Comparison of ENCODE assay signal across 30 cellular contexts in genomic region chr1:2202843-2203601, GRCh38. TPM values are rescaled to one million over a fixed set of nuclear protein-coding genes. Genes with fewer than 3 reads are reported as not detected.
DNase-seq lines count a peak whose midpoint lies in the region; ATAC-seq and TF ChIP-seq lines count a peak whose summit lies in the region.
"Had no signal": no experiment of that assay in that cellular context is flagged by ENCODE, and none has a peak within 500 bp of the region (broad histone marks: within the 10 kb centered on the region; RNA-seq: fewer than 3 reads in every experiment).

No MANE protein-coding gene starts in this region.

- peak overlapping the region; percentile 100 for H2AK5ac ChIP-seq in neuronal stem cell (ENCODE audit: low read depth, low read length)

- H2AFZ ChIP-seq in neuronal stem cell (ENCODE audit: low read length) = no peak overlapping the region
- H2AFZ ChIP-seq: PC-9 had no signal

- H3K9me3 ChIP-seq in heart right ventricle = no peaks in the 10 kb centered on the region
- H3K9me3 ChIP-seq in neuronal stem cell (replicated peaks in 1 of 2; ENCODE audit: control insufficient read depth in 2 of 2, insufficient read depth in 1 of 2, low read depth in 1 of 2, low read length in 2 of 2) = no peaks in the 10 kb centered on the region
- H3K9me3 ChIP-seq: MG63, psoas muscle, testis had no signal

- peaks cover 4% of the 10 kb centered on the region for H3K79me1 ChIP-seq in neuronal stem cell (ENCODE audit: low read depth, low read length)

- H2BK15ac ChIP-seq in neuronal stem cell (ENCODE audit: low read length) = peak overlapping the region; percentile 82

- no peak overlapping the region for H3K4ac ChIP-seq in neuronal stem cell (ENCODE audit: low read length)

- H3K4me1 Mint-ChIP-seq in immature natural killer cell (peaks cover 15 to 29% of the 10 kb centered on the region in 2 donors), type B pancreatic cell (ENCODE audit: unreplicated experiment) (peaks cover 10% of the 10 kb centered on the region)

- H3K27me3 Mint-ChIP-seq in immature natural killer cell (ENCODE audit: low read depth in 3 of 3) = peaks cover 2% of the 10 kb centered on the region in 3 donors
- H3K27me3 Mint-ChIP-seq in type B pancreatic cell = no peaks in the 10 kb centered on the region
- H3K27me3 Mint-ChIP-seq: activated CD4-positive, alpha-beta memory T cell treated with anti-CD3 and anti-CD28 coated beads for 36 hours; CD4-positive, CD25-positive, alpha-beta regulatory T cell had no signal

- no peak for TF ChIP-seq CTCF in heart right ventricle (IDR thresholded peaks at IDR 0.05)
- no peak for TF ChIP-seq CTCF in type B pancreatic cell (conservative IDR thresholded peaks at IDR 0.05)

- H3K23ac ChIP-seq in neuronal stem cell (ENCODE audit: low read depth, low read length, poor library complexity) = no peak overlapping the region

- no peak for ATAC-seq in heart right ventricle
- no peak for ATAC-seq in left ventricle myocardium superior
- ATAC-seq: psoas muscle had no signal

- H3K36me3 ChIP-seq in heart right ventricle (no peaks in the 10 kb centered on the region), neuronal stem cell (replicated peaks in 1 of 2; ENCODE audit: control insufficient read depth in 2 of 2, insufficient read depth in 2 of 2, low read length in 2 of 2) (no peaks in the 10 kb centered on the region)
- H3K36me3 ChIP-seq: brain microvascular endothelial cell, MG63 had no signal

- H3K27ac ChIP-seq in heart right ventricle = peak overlapping the region in 7 of 10 donors; percentile 5 to 96 (median 91)
- no peak overlapping the region for H3K27ac ChIP-seq in neuronal stem cell (replicated peaks; ENCODE audit: low read length)
- H3K27ac ChIP-seq: brain microvascular endothelial cell, KMS-11, PC-9 had no signal

- H3K4me1 ChIP-seq in heart right ventricle = peaks cover 37 to 75% (median 64%) of the 10 kb centered on the region in 9 donors
- peaks cover 29 to 34% of the 10 kb centered on the region in 2 donors for H3K4me1 ChIP-seq in neuronal stem cell (ENCODE audit: control insufficient read depth in 2 of 2, insufficient read depth in 1 of 2, low read depth in 1 of 2, low read length in 2 of 2)

- DNase-seq in heart right ventricle = peak; percentile 16 to 30
- DNase-seq in left ventricle myocardium superior = no peak
- no peak for DNase-seq in immature natural killer cell
- no peak for DNase-seq in neuronal stem cell (ENCODE audit: low spot score)
- DNase-seq in type B pancreatic cell (ENCODE audit: extremely low spot score, unreplicated experiment) = peak; percentile 73
- DNase-seq in 8988T = no peak
- DNase-seq in DMS114 treated with DMSO at 0.1 percent for 48 hours (lab: John Stamatoyannopoulos, UW; ENCODE audit: unreplicated experiment) = no peak
- no peak for DNase-seq in activated gamma-delta T cell treated with Interleukin-2 at 50 U/mL for 16 hours
- DNase-seq: activated CD4-positive, alpha-beta memory T cell treated with anti-CD3 and anti-CD28 coated beads for 36 hours; activated CD4-positive, alpha-beta T cell treated with anti-CD3 and anti-CD28 coated beads for 1 hour; activated CD8-positive, alpha-beta memory T cell treated with anti-CD3 and anti-CD28 coated beads, Interleukin-2, amount 50 U/mL, for 48 hours; activated naive CD4-positive, alpha-beta T cell treated with anti-CD3 and anti-CD28 coated beads, Interleukin-2, amount 50 U/mL, for 16 hours; amniotic stem cell; brain microvascular endothelial cell; CD4-positive, CD25-positive, alpha-beta regulatory T cell; GOT3; HFFc6; hypothalamus; MG63; NCI-H2029; NCI-H526; nucleus accumbens; PC-9; psoas muscle; SHP77; stimulated activated naive CD4-positive, alpha-beta T cell; T-helper 2 cell; testis had no signal

- H4K8ac ChIP-seq in neuronal stem cell (ENCODE audit: low read depth, low read length) = no peak overlapping the region

- H3K4me3 ChIP-seq in heart right ventricle = no peak overlapping the region
- no peak overlapping the region for H3K4me3 ChIP-seq in neuronal stem cell (ENCODE audit: low read length in 2 of 2)
- H3K4me3 ChIP-seq: MG63, PC-9, testis had no signal

- no peak overlapping the region for H4K91ac ChIP-seq in neuronal stem cell (ENCODE audit: low read depth, low read length, poor library complexity)

- H2BK120ac ChIP-seq in neuronal stem cell (ENCODE audit: low read depth, low read length) = no peak overlapping the region

- H3K14ac ChIP-seq in neuronal stem cell (ENCODE audit: low read length) = peak overlapping the region; percentile 31

- H3K4me2 ChIP-seq in neuronal stem cell (ENCODE audit: insufficient read depth, low read length, poor library complexity, severe bottlenecking) = no peak overlapping the region
- H3K4me2 ChIP-seq: KMS-11, PC-9 had no signal

- H2BK12ac ChIP-seq in neuronal stem cell (ENCODE audit: low read length) = peak overlapping the region; percentile 3

- H3K36me3 Mint-ChIP-seq in immature natural killer cell (no peaks in the 10 kb centered on the region), type B pancreatic cell (no peaks in the 10 kb centered on the region)
- H3K36me3 Mint-ChIP-seq: activated CD4-positive, alpha-beta memory T cell treated with anti-CD3 and anti-CD28 coated beads for 36 hours; CD4-positive, CD25-positive, alpha-beta regulatory T cell had no signal

- H3K4me3 Mint-ChIP-seq in immature natural killer cell (peak overlapping the region in 1 of 5 donors; percentile 7), type B pancreatic cell (no peak overlapping the region)
- H3K4me3 Mint-ChIP-seq: activated CD4-positive, alpha-beta memory T cell treated with anti-CD3 and anti-CD28 coated beads for 36 hours; activated T-helper 1 cell treated with anti-CD3 and anti-CD28 coated beads, Interleukin-12 subunit alpha, Interleukin-12 subunit beta, Interleukin-2, Interleukin-4 antibody, amounts not matched to agents 30 ng/mL and 10 ng/mL and 1 ng/mL, durations not matched to agents 14 hours and 24 hours and 36 hours; HFFc6 had no signal

- intact Hi-C loops in heart right ventricle (cut with DNase I) = loop anchor here in 1 of 10 donors (5.0 kb wide), 1 partner anchor 339 kb away; no protein-coding TSS in a partner anchor
- intact Hi-C loops in left ventricle myocardium superior (cut with micrococcal nuclease) = no loop called here

- H3K27me3 ChIP-seq in heart right ventricle (no peaks in the 10 kb centered on the region), neuronal stem cell (ENCODE audit: control insufficient read depth in 3 of 3, insufficient read depth in 3 of 3, low read depth in 1 of 3, low read length in 3 of 3) (peaks cover 0 to 10% (median 0%) of the 10 kb centered on the region in 3 experiments)
- H3K27me3 ChIP-seq: brain microvascular endothelial cell, MG63, testis had no signal

- no peak overlapping the region for H2BK5ac ChIP-seq in neuronal stem cell (ENCODE audit: low read length)

- H3K27ac Mint-ChIP-seq in immature natural killer cell (peak overlapping the region in 5 of 6 donors; percentile 16 to 71 (median 39)), type B pancreatic cell (no peak overlapping the region)
- H3K27ac Mint-ChIP-seq: activated CD4-positive, alpha-beta memory T cell treated with anti-CD3 and anti-CD28 coated beads for 36 hours; activated T-helper 1 cell treated with anti-CD3 and anti-CD28 coated beads, Interleukin-12 subunit alpha, Interleukin-12 subunit beta, Interleukin-2, Interleukin-4 antibody, amounts not matched to agents 30 ng/mL and 10 ng/mL and 1 ng/mL, durations not matched to agents 14 hours and 24 hours and 36 hours; HFFc6 had no signal

- H3K9me3 Mint-ChIP-seq in immature natural killer cell (no peaks in the 10 kb centered on the region), type B pancreatic cell (no peaks in the 10 kb centered on the region)
- H3K9me3 Mint-ChIP-seq: activated CD4-positive, alpha-beta memory T cell treated with anti-CD3 and anti-CD28 coated beads for 36 hours; activated T-helper 1 cell treated with anti-CD3 and anti-CD28 coated beads, Interleukin-12 subunit alpha, Interleukin-12 subunit beta, Interleukin-2, Interleukin-4 antibody, amounts not matched to agents 30 ng/mL and 10 ng/mL and 1 ng/mL, durations not matched to agents 14 hours and 24 hours and 36 hours; CD4-positive, CD25-positive, alpha-beta regulatory T cell; HFFc6 had no signal

- WGBS in heart right ventricle, 2 donors = 91 to 92% methylated on average over 15 of the region's 15 CpGs
- no CpG with 5 or more reads among the region's 15 CpGs for WGBS in neuronal stem cell (ENCODE audit: extremely low coverage in 2 of 2, insufficient read length in 2 of 2, insufficient replicate concordance in 1 of 2), 2 donors

- H3K18ac ChIP-seq in neuronal stem cell (ENCODE audit: low read length) = peak overlapping the region; percentile 7

- H3K9ac ChIP-seq in neuronal stem cell (ENCODE audit: low read depth, low read length, poor library complexity) = peak overlapping the region; percentile 74
- H3K9ac ChIP-seq: KMS-11 had no signal

RNA-seq across cellular contexts. Expression of gene FAAP20, which starts 8.4 kb away (rescaled TPM):
- total RNA-seq in heart right ventricle = 10 to 100 TPM; 30.9 to 47.6 (median 38.3) TPM
- polyA plus RNA-seq in heart right ventricle = 10 to 100 TPM; 83.0 to 83.6 TPM
- total RNA-seq in left ventricle myocardium superior = 38.4 TPM
- 10 to 100 TPM; 56.7 to 99.6 (median 79.2) TPM for polyA plus RNA-seq in immature natural killer cell
- polyA plus RNA-seq in neuronal stem cell (2013, experiment 1 of 2) = 108 TPM
- 108 TPM for polyA plus RNA-seq in neuronal stem cell (2013, experiment 2 of 2)
- total RNA-seq in type B pancreatic cell (ENCODE audit: low replicate concordance) = 45.8 and 73.8 TPM in 2 replicates

RNA-seq across cellular contexts. Expression of gene SKI, which starts 25.1 kb away (rescaled TPM):
- 10 to 100 TPM; 29.4 to 50.9 (median 38.3) TPM for total RNA-seq in heart right ventricle
- polyA plus RNA-seq in heart right ventricle = 10 to 100 TPM; 13.8 to 16.6 TPM
- 35.3 TPM for total RNA-seq in left ventricle myocardium superior
- 1 to 10 TPM in 1 of 3 donors, under 1 TPM in 1, not detected in 1; 0.87 to 1.0 TPM for polyA plus RNA-seq in immature natural killer cell
- polyA plus RNA-seq in neuronal stem cell (2013, experiment 1 of 2) = 37.5 TPM
- polyA plus RNA-seq in neuronal stem cell (2013, experiment 2 of 2) = 41.3 TPM
- 52.7 and 55.7 TPM in 2 replicates for total RNA-seq in type B pancreatic cell (ENCODE audit: low replicate concordance)

Comparison
In these comparisons a context has a peak if more than half of its experiments do, and no peak if none do; other contexts are left out.
1. DNase-seq: peak in heart right ventricle (2 of 2) and type B pancreatic cell (single experiment); none in left ventricle myocardium superior (single experiment), immature natural killer cell (0 of 3), neuronal stem cell (single experiment), 8988T (single experiment), DMS114 treated with DMSO at 0.1 percent for 48 hours (single experiment) and activated gamma-delta T cell treated with Interleukin-2 at 50 U/mL for 16 hours (single experiment).